In genomic region chr15:90617171-90617570, GRCh38 we compare ENCODE assay signal across 1 cellular context.
A peak's percentile ranks its signal among the peaks of the same experiment; 100 is the strongest.
TF ChIP-seq lines count a peak whose summit lies in the region.

No MANE protein-coding gene starts in this region.

TF ChIP-seq in GM12878, 131 proteins besides CTCF, POLR2A, EP300 and RAD21 (continued from another document):
- TF ChIP-seq KAT2A (conservative IDR thresholded peaks at IDR 0.05; ENCODE audit: control insufficient read depth, low read depth, low read length), result no peak
- no peak for TF ChIP-seq POLR2AphosphoS2 (IDR thresholded peaks at IDR 0.05; ENCODE audit: low read depth, low read length)
- TF ChIP-seq MEF2B (IDR thresholded peaks at IDR 0.05; ENCODE audit: partially characterized antibody, poor library complexity, severe bottlenecking), result no peak
- 0 out of 2 replicates have a peak, but pooled peaks have one; percentile 13 for TF ChIP-seq RUNX3 (IDR thresholded peaks at IDR 0.05; ENCODE audit: low read length)
- TF ChIP-seq ETV6 (conservative IDR thresholded peaks at IDR 0.05 in 1 of 2, IDR thresholded peaks at IDR 0.05 in 1 of 2; ENCODE audit: borderline replicate concordance in 1 of 2, low read depth in 1 of 2), result no peak
- no peak for TF ChIP-seq ZZZ3 (IDR thresholded peaks at IDR 0.05; ENCODE audit: control insufficient read depth, insufficient read length, low read depth)
- TF ChIP-seq SMAD1 (IDR thresholded peaks at IDR 0.05; ENCODE audit: low read depth, partially characterized antibody), result no peak
- no peak for TF ChIP-seq BRCA1 (IDR thresholded peaks at IDR 0.05; ENCODE audit: low read depth, low read length)
- TF ChIP-seq PKNOX1 (IDR thresholded peaks at IDR 0.05), result no peak
- no peak for TF ChIP-seq ZNF217 (IDR thresholded peaks at IDR 0.05)
